In genomic region chr2:172324198-172324597, GRCh38 we compare ENCODE assay signal across 24 cellular contexts.
"Had no signal": no experiment of that assay in that cellular context is flagged by ENCODE, and none has a peak within 500 bp of the region (broad histone marks: within the 10 kb centered on the region; RNA-seq: fewer than 3 reads in every experiment).

No MANE protein-coding gene starts in this region.

- H3K27me3 ChIP-seq: adrenal gland, Peyer's patch, SJCRH30 had no signal

- H3K36me3 Mint-ChIP-seq: activated naive CD8-positive, alpha-beta T cell treated with anti-CD3 and anti-CD28 coated beads, Interleukin-2, amount 10 ng/mL, durations not matched to agents 7 days and 5 days had no signal

- H3K36me3 ChIP-seq: adrenal gland, Peyer's patch, SJCRH30 had no signal

- H3K4me3 Mint-ChIP-seq: activated CD4-positive, alpha-beta T cell treated with anti-CD3 and anti-CD28 coated beads, Interleukin-2, amount 10 ng/mL, durations not matched to agents 7 days and 5 days; activated CD8-positive, alpha-beta T cell treated with anti-CD3 and anti-CD28 coated beads for 36 hours; activated naive CD8-positive, alpha-beta T cell treated with anti-CD3 and anti-CD28 coated beads, Interleukin-2, amount 10 ng/mL, durations not matched to agents 7 days and 5 days; activated T-cell treated with anti-CD3 and anti-CD28 coated beads, Interleukin-2, amount 50 U/mL, for 72 hours had no signal

- H3K4me2 ChIP-seq: KMS-11, SK-N-SH had no signal

- DNase-seq: activated CD4-positive, alpha-beta T cell treated with anti-CD3 and anti-CD28 coated beads, Interleukin-2, amount 10 ng/mL, durations not matched to agents 7 days and 5 days; activated CD4-positive, CD25-positive, alpha-beta regulatory T cell; activated CD8-positive, alpha-beta memory T cell treated with anti-CD3 and anti-CD28 coated beads, Interleukin-2, amount 50 U/mL, for 4 hours; activated CD8-positive, alpha-beta T cell treated with anti-CD3 and anti-CD28 coated beads for 36 hours; activated naive CD4-positive, alpha-beta T cell treated with anti-CD3 and anti-CD28 coated beads, Interleukin-2, amount 50 U/mL, for 16 hours; activated naive CD8-positive, alpha-beta T cell treated with anti-CD3 and anti-CD28 coated beads, Interleukin-2, amount 10 ng/mL, durations not matched to agents 7 days and 5 days; activated T-cell treated with anti-CD3 and anti-CD28 coated beads, Interleukin-2, amount 50 U/mL, for 72 hours; adrenal gland; anterior cingulate cortex; NCI-H1092; NCI-H1417 treated with DMSO at 0.1 percent for 48 hours; NCI-H1694; NCI-H2081; NCI-H446; NCI-H524; Peyer's patch; Right ventricle myocardium superior; SJCRH30; SK-N-SH; T-helper 1 cell had no signal

- H3K27me3 Mint-ChIP-seq: activated CD4-positive, alpha-beta T cell treated with anti-CD3 and anti-CD28 coated beads, Interleukin-2, amount 10 ng/mL, durations not matched to agents 7 days and 5 days; activated CD8-positive, alpha-beta T cell treated with anti-CD3 and anti-CD28 coated beads for 36 hours; activated naive CD8-positive, alpha-beta T cell treated with anti-CD3 and anti-CD28 coated beads, Interleukin-2, amount 10 ng/mL, durations not matched to agents 7 days and 5 days had no signal

- H3K27ac Mint-ChIP-seq: activated CD4-positive, alpha-beta T cell treated with anti-CD3 and anti-CD28 coated beads, Interleukin-2, amount 10 ng/mL, durations not matched to agents 7 days and 5 days; activated CD8-positive, alpha-beta T cell treated with anti-CD3 and anti-CD28 coated beads for 36 hours; activated naive CD8-positive, alpha-beta T cell treated with anti-CD3 and anti-CD28 coated beads, Interleukin-2, amount 10 ng/mL, durations not matched to agents 7 days and 5 days; activated T-helper 2 cell treated with anti-CD3 and anti-CD28 coated beads, Interferon-gamma antibody, Interleukin-2, Interleukin-4, amounts not matched to agents 10 μg/mL and 5 μg/mL and 100 μg/mL, durations not matched to agents 14 hours and 24 hours and 36 hours had no signal

- H3K9me3 ChIP-seq: adrenal gland, Peyer's patch, SJCRH30, SK-N-SH had no signal

- H3K4me1 Mint-ChIP-seq: activated naive CD8-positive, alpha-beta T cell treated with anti-CD3 and anti-CD28 coated beads, Interleukin-2, amount 10 ng/mL, durations not matched to agents 7 days and 5 days had no signal

- H3K27ac ChIP-seq: adrenal gland, KMS-11, Peyer's patch, RWPE1, SJCRH30, VCaP had no signal

- H3K9ac ChIP-seq: KMS-11, SK-N-SH had no signal

- H3K4me1 ChIP-seq: adrenal gland, SJCRH30 had no signal

- H3K4me3 ChIP-seq: adrenal gland, Peyer's patch, SJCRH30 had no signal
